8 cellular contexts compared by ENCODE assay signal in genomic region chr19:12065100-12065538, GRCh38. TPM values are rescaled to one million over a fixed set of nuclear protein-coding genes. Genes with fewer than 3 reads are reported as not detected.
A peak's percentile ranks its signal among the peaks of the same experiment; 100 is the strongest.
DNase-seq lines count a peak whose midpoint lies in the region; ATAC-seq, FAIRE-seq and TF ChIP-seq lines count a peak whose summit lies in the region.

No MANE protein-coding gene starts in this region.

- WGBS in heart right ventricle, 2 donors: 2% methylated on average over 23 of the region's 23 CpGs
- WGBS in pancreas, 2 donors: 3% methylated on average over 23 of the region's 23 CpGs

- POLR2A ChIA-PET in activated naive CD8-positive, alpha-beta T cell treated with anti-CD3 and anti-CD28 coated beads, Interleukin-2, amount 10 ng/mL, durations not matched to agents 7 days and 5 days (lab: Charles Lee): interaction anchor here (0.5 to 1.5 kb wide), 4 partner anchors 12 to 549 kb away, joined by 4 to 8 read pairs (median 4); partner anchors contain the start of gene ZNF878

- intact Hi-C loops in heart right ventricle (cut with DNase I): loop anchor here in 1 of 10 donors (5.0 kb wide), 1 partner anchor 72 kb away; no protein-coding TSS in a partner anchor
- intact Hi-C loops in pancreas (cut with DNase I): no loop called here

- peaks cover 11% of the 10 kb centered on the region for H3K36me3 Mint-ChIP-seq in activated naive CD8-positive, alpha-beta T cell treated with anti-CD3 and anti-CD28 coated beads, Interleukin-2, amount 10 ng/mL, durations not matched to agents 7 days and 5 days

- H3K4me3 ChIP-seq in GM12864 (ENCODE audit: low read depth, low read length) (peak overlapping the region; percentile 67), heart right ventricle (peak overlapping the region; percentile 68 to 98 (median 82)), pancreas (peak overlapping the region; percentile 52 to 88 (median 72))

- peaks cover 6% of the 10 kb centered on the region for H3K9me3 Mint-ChIP-seq in activated naive CD8-positive, alpha-beta T cell treated with anti-CD3 and anti-CD28 coated beads, Interleukin-2, amount 10 ng/mL, durations not matched to agents 7 days and 5 days

- no peak for DNase-seq in GM12864 (ENCODE audit: low read depth)
- DNase-seq in activated naive CD8-positive, alpha-beta T cell treated with anti-CD3 and anti-CD28 coated beads, Interleukin-2, amount 10 ng/mL, durations not matched to agents 7 days and 5 days: no peak
- no peak for DNase-seq in heart right ventricle
- peak in 2 of 6 donors; percentile 24 to 28 for DNase-seq in pancreas
- no peak for DNase-seq in HT-29 (ENCODE audit: low spot score)
- DNase-seq in NCI-H1105 (lab: John Stamatoyannopoulos, UW): no peak

- H3K36me3 ChIP-seq in heart right ventricle: peaks cover 0 to 33% (median under 1%) of the 10 kb centered on the region in 9 donors
- no peaks in the 10 kb centered on the region for H3K36me3 ChIP-seq in pancreas

- H3K4me3 Mint-ChIP-seq in activated naive CD8-positive, alpha-beta T cell treated with anti-CD3 and anti-CD28 coated beads, Interleukin-2, amount 10 ng/mL, durations not matched to agents 7 days and 5 days: peak overlapping the region; percentile 83

- H3K4me1 ChIP-seq in heart right ventricle (peaks cover 3 to 30% (median 18%) of the 10 kb centered on the region in 9 donors), pancreas (peaks cover 3 to 11% (median 4%) of the 10 kb centered on the region in 3 donors)

- H3K27ac ChIP-seq in heart right ventricle (peak overlapping the region; percentile 80 to 98 (median 96)), pancreas (peak overlapping the region; percentile 68 to 98 (median 89))

- H3K27ac Mint-ChIP-seq in activated naive CD8-positive, alpha-beta T cell treated with anti-CD3 and anti-CD28 coated beads, Interleukin-2, amount 10 ng/mL, durations not matched to agents 7 days and 5 days: peak overlapping the region; percentile 79

- no peak for FAIRE-seq in pancreas (lab: Jason Lieb, UNC)

- TF ChIP-seq CTCF in GM12864 (IDR thresholded peaks at IDR 0.05; ENCODE audit: low read depth, low read length, missing control alignments) (no peak), heart right ventricle (IDR thresholded peaks at IDR 0.05) (no peak), pancreas (IDR thresholded peaks at IDR 0.05) (no peak)

- ATAC-seq in HG03521 (IDR thresholded peaks at IDR 0.05; ENCODE audit: unreplicated experiment) (peak; percentile 29), heart right ventricle (peak in 5 of 8 donors; percentile 1 to 69 (median 39)), pancreas (peak; percentile 20 to 51 (median 38)), GM18858 (IDR thresholded peaks at IDR 0.05; ENCODE audit: unreplicated experiment) (no peak)
- ATAC-seq in activated naive CD8-positive, alpha-beta T cell treated with anti-CD3 and anti-CD28 coated beads, Interleukin-2, amount 10 ng/mL, durations not matched to agents 7 days and 5 days (ENCODE audit: low read depth): peak; percentile 61

- peaks cover 0 to 46% (median 13%) of the 10 kb centered on the region in 11 donors for H3K9me3 ChIP-seq in heart right ventricle
- no peaks in the 10 kb centered on the region for H3K9me3 ChIP-seq in pancreas

- no peaks in the 10 kb centered on the region for H3K27me3 Mint-ChIP-seq in activated naive CD8-positive, alpha-beta T cell treated with anti-CD3 and anti-CD28 coated beads, Interleukin-2, amount 10 ng/mL, durations not matched to agents 7 days and 5 days

- H3K4me1 Mint-ChIP-seq in activated naive CD8-positive, alpha-beta T cell treated with anti-CD3 and anti-CD28 coated beads, Interleukin-2, amount 10 ng/mL, durations not matched to agents 7 days and 5 days: peaks cover 5% of the 10 kb centered on the region

- H3K27me3 ChIP-seq in heart right ventricle: no peaks in the 10 kb centered on the region
- H3K27me3 ChIP-seq in pancreas: no peaks in the 10 kb centered on the region

RNA-seq across cellular contexts. Expression of gene ZNF844, which starts 0.6 kb away (rescaled TPM):
- 1 to 10 TPM; 6.7 to 9.1 TPM for total RNA-seq in activated naive CD8-positive, alpha-beta T cell treated with anti-CD3 and anti-CD28 coated beads, Interleukin-2, amount 10 ng/mL, durations not matched to agents 7 days and 5 days
- 10 to 100 TPM; 11.4 to 22.5 (median 17.8) TPM for total RNA-seq in heart right ventricle
- polyA plus RNA-seq in heart right ventricle: 1 to 10 TPM; 2.3 to 6.1 TPM
- 10 to 100 TPM in 1 of 6 donors, 1 to 10 TPM in 5; 4.4 to 12.4 (median 5.7) TPM for total RNA-seq in pancreas
- polyA plus RNA-seq in pancreas: 1 to 10 TPM; 2.1 to 3.0 TPM
- 0.86 and 0.99 TPM in 2 replicates for total RNA-seq in HT-29 (2014; rRNA removed; shearing (Covaris generic))

RNA-seq across cellular contexts. Expression of gene ZNF878, which starts 12.4 kb away (rescaled TPM):
- 1 to 10 TPM in 1 of 2 experiments, under 1 TPM in 1; 0.91 to 1.2 TPM for total RNA-seq in activated naive CD8-positive, alpha-beta T cell treated with anti-CD3 and anti-CD28 coated beads, Interleukin-2, amount 10 ng/mL, durations not matched to agents 7 days and 5 days
- total RNA-seq in heart right ventricle (under 1 TPM in 6 of 10 donors, not detected in 4; 0.21 to 0.48 (median 0.34) TPM), pancreas (under 1 TPM; 0.19 to 0.87 (median 0.46) TPM)
- polyA plus RNA-seq in heart right ventricle (under 1 TPM; 0.13 to 0.51 TPM), pancreas (under 1 TPM; 0.19 to 0.23 TPM)
- 0.16 TPM in 1 of 2 replicates, not detected in the other for total RNA-seq in HT-29 (2014; rRNA removed; shearing (Covaris generic))

RNA-seq across cellular contexts. Expression of gene ZNF433, which starts 29.6 kb away (rescaled TPM):
- 1 to 10 TPM; 1.5 to 1.8 TPM for total RNA-seq in activated naive CD8-positive, alpha-beta T cell treated with anti-CD3 and anti-CD28 coated beads, Interleukin-2, amount 10 ng/mL, durations not matched to agents 7 days and 5 days
- total RNA-seq in heart right ventricle (1 to 10 TPM; 2.9 to 6.6 (median 4.1) TPM), pancreas (1 to 10 TPM; 3.7 to 6.5 (median 4.4) TPM)
- polyA plus RNA-seq in heart right ventricle (1 to 10 TPM; 2.4 to 9.3 TPM), pancreas (1 to 10 TPM; 7.1 to 9.9 TPM)
- total RNA-seq in HT-29 (2014; rRNA removed; shearing (Covaris generic)): 0.21 and 0.79 TPM in 2 replicates
